ENCODE assay signal across 13 cellular contexts in genomic region chr10:69382382-69383117, GRCh38. TPM values are rescaled to one million over a fixed set of nuclear protein-coding genes. Genes with fewer than 3 reads are reported as not detected.
DNase-seq lines count a peak whose midpoint lies in the region; ATAC-seq, FAIRE-seq and TF ChIP-seq lines count a peak whose summit lies in the region.
"Had no signal": no experiment of that assay in that cellular context is flagged by ENCODE, and none has a peak within 500 bp of the region (broad histone marks: within the 10 kb centered on the region; RNA-seq: fewer than 3 reads in every experiment).

No MANE protein-coding gene starts in this region.

- H3K27me3 ChIP-seq in K562 (ENCODE audit: control insufficient read depth in 2 of 2, insufficient read depth in 2 of 2, low read length in 2 of 2) (no peaks in the 10 kb centered on the region), left lung (no peaks in the 10 kb centered on the region)
- no peaks in the 10 kb centered on the region for H3K27me3 ChIP-seq in effector memory CD4-positive, alpha-beta T cell (replicated peaks; ENCODE audit: control insufficient read depth, insufficient read depth, low read length, poor library complexity, severe bottlenecking)
- H3K27me3 ChIP-seq: BLaER1, upper lobe of left lung had no signal

- peak; percentile 19 for ATAC-seq in stimulated activated naive CD8-positive, alpha-beta T cell treated with anti-CD3 and anti-CD28 coated beads, Interleukin-15, Interleukin-2, amounts not matched to agents 100 U/mL and 50 U/mL, for 24 hours
- ATAC-seq in stimulated activated naive CD8-positive, alpha-beta T cell treated with anti-CD3 and anti-CD28 coated beads, Interleukin-15, amount 100 ng/mL, for 72 hours: no peak
- ATAC-seq in K562 (no peak), left lung (peak; percentile 42), GM18511 (IDR thresholded peaks at IDR 0.05; ENCODE audit: unreplicated experiment) (no peak), GM19397 (IDR thresholded peaks at IDR 0.05; ENCODE audit: unreplicated experiment) (no peak), HG03571 (IDR thresholded peaks at IDR 0.05; ENCODE audit: unreplicated experiment) (no peak)
- ATAC-seq: GM12878 had no signal

- FAIRE-seq in K562 (lab: Jason Lieb, UNC): no peak
- FAIRE-seq: GM12878 had no signal

- H3K4me3 Mint-ChIP-seq in stimulated activated naive CD8-positive, alpha-beta T cell treated with anti-CD3 and anti-CD28 coated beads, Interleukin-15, amount 100 ng/mL, for 72 hours: no peak overlapping the region

- H3K4me1 Mint-ChIP-seq in stimulated activated naive CD8-positive, alpha-beta T cell treated with anti-CD3 and anti-CD28 coated beads, Interleukin-15, amount 100 ng/mL, for 72 hours: no peaks in the 10 kb centered on the region

- no peaks in the 10 kb centered on the region for H3K27me3 Mint-ChIP-seq in stimulated activated naive CD8-positive, alpha-beta T cell treated with anti-CD3 and anti-CD28 coated beads, Interleukin-15, amount 100 ng/mL, for 72 hours

- no peak overlapping the region for H3K4me2 ChIP-seq in K562 (ENCODE audit: insufficient read depth, low read length)
- H3K4me2 ChIP-seq: BLaER1 had no signal

- TF ChIP-seq EP300 in K562 (IDR thresholded peaks at IDR 0.05; ENCODE audit: low read length): no peak

- POLR2A ChIA-PET in K562 (lab: Yijun Ruan, JAX): interaction anchor here (0.6 to 1.7 kb wide), 5 partner anchors 22 to 143 kb away, joined by 3 to 8 read pairs (median 3); no protein-coding TSS in a partner anchor

- no peak for TF ChIP-seq POLR2A in K562 (conservative IDR thresholded peaks at IDR 0.05)

- H4K20me1 ChIP-seq in K562 (replicated peaks; ENCODE audit: control insufficient read depth, insufficient read depth, low read length): 0 out of 2 replicates have a peak, but pooled peaks cover 7% of the 10 kb centered on the region
- H4K20me1 ChIP-seq: BLaER1 had no signal

- H3K27ac Mint-ChIP-seq in stimulated activated naive CD8-positive, alpha-beta T cell treated with anti-CD3 and anti-CD28 coated beads, Interleukin-15, amount 100 ng/mL, for 72 hours: no peak overlapping the region

- no peak overlapping the region for H3K4me3 ChIP-seq in K562
- no peak overlapping the region for H3K4me3 ChIP-seq in left lung
- H3K4me3 ChIP-seq in effector memory CD4-positive, alpha-beta T cell (ENCODE audit: insufficient read depth, low read depth, low read length, poor library complexity, severe bottlenecking): no peak overlapping the region
- H3K4me3 ChIP-seq: BLaER1, GM12878, upper lobe of left lung had no signal

- no peaks in the 10 kb centered on the region for H3K9me3 ChIP-seq in K562 (replicated peaks; ENCODE audit: control insufficient read depth, insufficient read depth, low read depth, low read length)
- H3K9me3 ChIP-seq in left lung: no peaks in the 10 kb centered on the region
- no peaks in the 10 kb centered on the region for H3K9me3 ChIP-seq in effector memory CD4-positive, alpha-beta T cell (ENCODE audit: control insufficient read depth, low read length)
- H3K9me3 ChIP-seq: BLaER1, upper lobe of left lung had no signal

- intact Hi-C loops in K562 (cut with micrococcal nuclease) (no loop called here), left lung (cut with DNase I) (no loop called here)

- H3K9me1 ChIP-seq in K562 (ENCODE audit: control insufficient read depth, insufficient read depth, low read length): no peaks in the 10 kb centered on the region

- no peak for TF ChIP-seq RAD21 in K562 (CRISPR knock-in tag; conservative IDR thresholded peaks at IDR 0.05 in 1 of 2, IDR thresholded peaks at IDR 0.05 in 1 of 2)

- no peaks in the 10 kb centered on the region for H3K9me3 Mint-ChIP-seq in stimulated activated naive CD8-positive, alpha-beta T cell treated with anti-CD3 and anti-CD28 coated beads, Interleukin-15, amount 100 ng/mL, for 72 hours

- no peaks in the 10 kb centered on the region; the same call in 1 of the 3 replicates for H3K79me2 ChIP-seq in K562 (ENCODE audit: control insufficient read depth, insufficient read depth, low read length)

- TF ChIP-seq CTCF in K562 (IDR thresholded peaks at IDR 0.05 in 2 of 3, conservative IDR thresholded peaks at IDR 0.05 in 1 of 3; ENCODE audit: insufficient read depth in 2 of 3, low read depth in 1 of 3, low read length in 3 of 3) (no peak), left lung (IDR thresholded peaks at IDR 0.05) (no peak)

- peaks cover 0 to 6% of the 10 kb centered on the region in 2 experiments; a peak in 1 of 5 replicates for H3K4me1 ChIP-seq in K562 (replicated peaks in 1 of 2; ENCODE audit: control insufficient read depth in 2 of 2, insufficient read depth in 2 of 2, low read length in 2 of 2)
- H3K4me1 ChIP-seq in left lung: peaks cover under 1 to 1% of the 10 kb centered on the region in 2 donors
- H3K4me1 ChIP-seq in effector memory CD4-positive, alpha-beta T cell (ENCODE audit: control insufficient read depth, insufficient read depth, low read length, poor library complexity, severe bottlenecking): no peaks in the 10 kb centered on the region
- H3K4me1 ChIP-seq: BLaER1 had no signal

- H3K36me3 ChIP-seq in K562 (ENCODE audit: control insufficient read depth, insufficient read depth, low read length): peaks cover 99% of the 10 kb centered on the region
- peaks cover 0 to 99% of the 10 kb centered on the region in 2 donors for H3K36me3 ChIP-seq in left lung
- H3K36me3 ChIP-seq in effector memory CD4-positive, alpha-beta T cell (ENCODE audit: control insufficient read depth, insufficient read depth, low read length): peaks cover 82% of the 10 kb centered on the region

- H3K9ac ChIP-seq in K562 (ENCODE audit: insufficient read depth in 1 of 2, low read depth in 2 of 2, low read length in 2 of 2): 0 out of 4 replicates have a peak overlapping the region, but pooled peaks of 1 of the 2 experiments have one; percentile 68
- H3K9ac ChIP-seq: BLaER1 had no signal

- H2AFZ ChIP-seq in K562 (ENCODE audit: low read depth, low read length): no peak overlapping the region

- H3K27ac ChIP-seq in K562 (ENCODE audit: extremely low read depth, low read depth, low read length) (no peak overlapping the region), left lung (no peak overlapping the region)
- H3K27ac ChIP-seq in effector memory CD4-positive, alpha-beta T cell (ENCODE audit: insufficient read depth, low read length, poor library complexity, severe bottlenecking): no peak overlapping the region
- H3K27ac ChIP-seq: BLaER1, upper lobe of left lung had no signal

- CTCF ChIA-PET in K562 (lab: Yijun Ruan, JAX; ENCODE audit: low intra/inter-chr PET ratio): no interaction called here

- in situ Hi-C loops in K562 (cut with MboI): no loop called here

- no TSS peak for BruUV-seq in K562 (replicated peaks; lab: Mats Ljungman, UMichigan)

- no peak for DNase-seq in stimulated activated naive CD8-positive, alpha-beta T cell treated with anti-CD3 and anti-CD28 coated beads, Interleukin-15, Interleukin-2, amounts not matched to agents 100 U/mL and 50 U/mL, for 24 hours
- no peak for DNase-seq in stimulated activated naive CD8-positive, alpha-beta T cell treated with anti-CD3 and anti-CD28 coated beads, Interleukin-15, amount 100 ng/mL, for 72 hours
- DNase-seq in K562 (ENCODE audit: extremely low read depth in 1 of 4, low spot score in 3 of 4): no peak
- DNase-seq in left lung: no peak
- DNase-seq in effector memory CD4-positive, alpha-beta T cell: no peak
- DNase-seq: activated CD4-positive, alpha-beta T cell treated with anti-CD3 and anti-CD28 coated beads for 1 hour; NCI-H1092; upper lobe of left lung had no signal

- 91% methylated on average over 25 of the region's 26 CpGs for WGBS in K562 (ENCODE audit: insufficient coverage, low coverage, missing lambda C conversion rate)

TF ChIP-seq in K562, 482 proteins besides CTCF, POLR2A, EP300 and RAD21:
- TF ChIP-seq RBM22 (IDR thresholded peaks at IDR 0.05; ENCODE audit: low read depth, low read length, poor library complexity, severe bottlenecking): peak; percentile 82
- TF ChIP-seq POLR2G (IDR thresholded peaks at IDR 0.05; ENCODE audit: low read depth, low read length): peak; percentile 49; the same call in 1 of the 2 replicates
- peak; percentile 40; the same call in 1 of the 2 replicates for TF ChIP-seq ZNF263 (CRISPR knock-in tag; IDR thresholded peaks at IDR 0.05; ENCODE audit: borderline replicate concordance)
- no peak for TF ChIP-seq KLF13 (tag; IDR thresholded peaks at IDR 0.05; ENCODE audit: borderline replicate concordance, low read depth)

RNA-seq across cellular contexts. Expression of gene TACR2, which starts 34.2 kb away (rescaled TPM):
- total RNA-seq in K562 (2011; cell fraction: chromatin; rRNA removed; ENCODE audit: low replicate concordance): not detected in 2 replicates
- not detected in 2 replicates for total RNA-seq in K562 (2011; cell fraction: nucleolus; rRNA removed)
- not detected in 2 replicates for total RNA-seq in K562 (2011; cell fraction: nucleoplasm; rRNA removed)
- total RNA-seq in K562 (2014; rRNA removed) (not detected in 2 replicates), K562 (2014; rRNA removed; fragmentation: Illumina TruSeq; extraction: Trizol) (not detected in 2 replicates), K562 (2015; rRNA removed; fragmentation: Illumina TruSeq; extraction: Trizol) (not detected in 2 replicates), K562 (2021) (not detected in 2 replicates), left lung (under 1 TPM; 0.31 to 0.55 TPM)
- polyA plus RNA-seq in K562 (2011; rRNA removed) (not detected in 2 replicates), K562 (2014; fragmentation: Illumina TruSeq; extraction: Trizol) (not detected in 2 replicates), K562 (2014; fragmentation: Nextera tagmentation; extraction: Ambion mirVana) (not detected), K562 (2014; rRNA removed) (not detected in 2 replicates)
- not detected in 2 replicates for polyA plus RNA-seq in K562 (2011; cell fraction: cytosol; rRNA removed)
- polyA plus RNA-seq in K562 (2011; cell fraction: nucleus; rRNA removed): not detected in 2 replicates
- 0.20 and 0.22 TPM in 2 replicates for polyA plus RNA-seq in K562 (2012)
- not detected in 2 replicates for polyA minus RNA-seq in K562 (2011; rRNA and poly(A)+ RNA removed)
- polyA minus RNA-seq in K562 (2011; cell fraction: cytosol; rRNA and poly(A)+ RNA removed): not detected in 2 replicates
- not detected in 2 replicates for polyA minus RNA-seq in K562 (2011; cell fraction: nucleus; rRNA and poly(A)+ RNA removed)
- total RNA-seq: GM12878 had no signal

Comparison
In these comparisons a context has a peak if more than half of its experiments do, and no peak if none do; other contexts are left out.
1. ATAC-seq: peak in stimulated activated naive CD8-positive, alpha-beta T cell treated with anti-CD3 and anti-CD28 coated beads, Interleukin-15, Interleukin-2, amounts not matched to agents 100 U/mL and 50 U/mL, for 24 hours (single experiment) and left lung (single experiment); none in stimulated activated naive CD8-positive, alpha-beta T cell treated with anti-CD3 and anti-CD28 coated beads, Interleukin-15, amount 100 ng/mL, for 72 hours (single experiment), K562 (single experiment), GM18511 (single experiment), GM19397 (single experiment) and HG03571 (single experiment).